ENCODE assay signal across 27 cellular contexts in genomic region chr10:13698217-13698616, GRCh38.
DNase-seq lines count a peak whose midpoint lies in the region; ATAC-seq and TF ChIP-seq lines count a peak whose summit lies in the region.
"Had no signal": no experiment of that assay in that cellular context is flagged by ENCODE, and none has a peak within 500 bp of the region (broad histone marks: within the 10 kb centered on the region; RNA-seq: fewer than 3 reads in every experiment).

No MANE protein-coding gene starts in this region.

- H3K4me2 ChIP-seq in osteoblast (ENCODE audit: insufficient read depth, low read length), result no peak overlapping the region

- no peaks in the 10 kb centered on the region for H3K27me3 ChIP-seq in osteoblast (ENCODE audit: insufficient read depth, low read length)
- H3K27me3 ChIP-seq: body of pancreas, esophagus squamous epithelium, gastroesophageal sphincter, ovary, SJSA1 had no signal

- TF ChIP-seq POLR2A in lower leg skin (IDR thresholded peaks at IDR 0.05), result no peak

- DNase-seq in Right ventricle myocardium inferior (ENCODE audit: missing footprints), result no peak
- no peak for DNase-seq in cardiac septum (ENCODE audit: low spot score)
- no peak for DNase-seq in Right ventricle myocardium superior
- no peak for DNase-seq in osteoblast (ENCODE audit: insufficient read length, low spot score, missing footprints)
- DNase-seq in CD14-positive monocyte (ENCODE audit: low spot score), result no peak
- DNase-seq in NAMALWA (ENCODE audit: low spot score), result no peak
- no peak for DNase-seq in lower leg skin (ENCODE audit: low spot score in 2 of 2)
- DNase-seq: activated CD4-positive, alpha-beta T cell treated with anti-CD3 and anti-CD28 coated beads, Interleukin-2, amount 10 ng/mL, durations not matched to agents 7 days and 5 days; activated naive CD8-positive, alpha-beta T cell treated with anti-CD3 and anti-CD28 coated beads for 36 hours; body of pancreas; effector memory CD4-positive, alpha-beta T cell; esophagus squamous epithelium; GOT3; Kasumi-1; kidney; naive thymus-derived CD4-positive, alpha-beta T cell; NCI-H1092 treated with DMSO at 0.1 percent for 48 hours; NCI-H2029 treated with DMSO at 0.1 percent for 48 hours; NCI-H446 treated with DMSO at 0.1 percent for 48 hours; OCI-M1; ovary; stimulated activated CD4-positive, alpha-beta T cell treated with anti-CD3 and anti-CD28 coated beads, Interleukin-1b, Interleukin-23, amount 100 ng/mL, for 48 hours; T-helper 17 cell had no signal

- peaks cover 92% of the 10 kb centered on the region for H3K36me3 ChIP-seq in osteoblast (ENCODE audit: insufficient read depth, low read length)
- H3K36me3 ChIP-seq: ovary had no signal

- TF ChIP-seq CTCF in osteoblast (IDR thresholded peaks at IDR 0.05; ENCODE audit: extremely low read depth, low read depth, low read length) (no peak), CD14-positive monocyte (IDR thresholded peaks at IDR 0.05) (no peak), lower leg skin (IDR thresholded peaks at IDR 0.05) (no peak)

- H3K27me3 Mint-ChIP-seq in CD14-positive monocyte (ENCODE audit: low read depth in 3 of 3), result peaks cover 0 to 2% (median 2%) of the 10 kb centered on the region in 3 donors
- H3K27me3 Mint-ChIP-seq: activated CD4-positive, alpha-beta T cell treated with anti-CD3 and anti-CD28 coated beads, Interleukin-2, amount 10 ng/mL, durations not matched to agents 7 days and 5 days had no signal

- peaks cover 13% of the 10 kb centered on the region for H4K20me1 ChIP-seq in osteoblast (ENCODE audit: insufficient read depth, low read length)

- ATAC-seq in Right ventricle myocardium inferior, result peak; percentile 86
- peak; percentile 86 for ATAC-seq in Right ventricle myocardium superior (ENCODE audit: poor library complexity)
- ATAC-seq in HG02970 (IDR thresholded peaks at IDR 0.05; ENCODE audit: low FRiP score, unreplicated experiment), result no peak
- ATAC-seq: body of pancreas; gastroesophageal sphincter; naive thymus-derived CD4-positive, alpha-beta T cell; stimulated activated memory B cell treated with anti-CD40 and anti-IgM and Interleukin-4, amounts not matched to agents 10 μg/mL and 1 μg/mL and 100 μg/mL, for 72 hours; T-helper 17 cell had no signal

- no peak overlapping the region for H3K4me3 Mint-ChIP-seq in CD14-positive monocyte
- H3K4me3 Mint-ChIP-seq: activated CD4-positive, alpha-beta T cell treated with anti-CD3 and anti-CD28 coated beads, Interleukin-2, amount 10 ng/mL, durations not matched to agents 7 days and 5 days; activated naive CD8-positive, alpha-beta T cell treated with anti-CD3 and anti-CD28 coated beads for 36 hours; naive thymus-derived CD4-positive, alpha-beta T cell; stimulated activated memory B cell treated with anti-CD40 and anti-IgM and Interleukin-4, amounts not matched to agents 10 μg/mL and 1 μg/mL and 100 μg/mL, for 72 hours; T-helper 17 cell had no signal

- H3K9me3 Mint-ChIP-seq in CD14-positive monocyte, result no peaks in the 10 kb centered on the region
- H3K9me3 Mint-ChIP-seq: activated CD4-positive, alpha-beta T cell treated with anti-CD3 and anti-CD28 coated beads, Interleukin-2, amount 10 ng/mL, durations not matched to agents 7 days and 5 days; activated naive CD8-positive, alpha-beta T cell treated with anti-CD3 and anti-CD28 coated beads for 36 hours; naive thymus-derived CD4-positive, alpha-beta T cell; stimulated activated memory B cell treated with anti-CD40 and anti-IgM and Interleukin-4, amounts not matched to agents 10 μg/mL and 1 μg/mL and 100 μg/mL, for 72 hours had no signal

- intact Hi-C loops in Right ventricle myocardium inferior (cut with DNase I), result no loop called here
- intact Hi-C loops in cardiac septum (cut with DNase I), result loop anchor here (1.0 kb wide), 1 partner anchor 12 kb away; no protein-coding TSS in a partner anchor
- intact Hi-C loops in Right ventricle myocardium superior (cut with DNase I), result no loop called here
- intact Hi-C loops in CD14-positive monocyte (cut with micrococcal nuclease), result no loop called here
- intact Hi-C loops in lower leg skin (cut with DNase I; ENCODE audit: low total_unique reads), result no loop called here

- WGBS in lower leg skin, 2 donors, result 80 to 81% methylated on average over 6 of the region's 6 CpGs

- H3K36me3 Mint-ChIP-seq in CD14-positive monocyte, result no peaks in the 10 kb centered on the region
- H3K36me3 Mint-ChIP-seq: activated naive CD8-positive, alpha-beta T cell treated with anti-CD3 and anti-CD28 coated beads for 36 hours; stimulated activated memory B cell treated with anti-CD40 and anti-IgM and Interleukin-4, amounts not matched to agents 10 μg/mL and 1 μg/mL and 100 μg/mL, for 72 hours had no signal

- no peak overlapping the region for H2AFZ ChIP-seq in osteoblast (ENCODE audit: low read length)

- no peak overlapping the region for H3K4me3 ChIP-seq in osteoblast (ENCODE audit: insufficient read depth, low read length)
- no peak overlapping the region for H3K4me3 ChIP-seq in lower leg skin (ENCODE audit: low read depth, poor library complexity, severe bottlenecking)
- H3K4me3 ChIP-seq: body of pancreas, esophagus squamous epithelium, gastroesophageal sphincter, ovary, SJSA1 had no signal

- H3K4me1 Mint-ChIP-seq in CD14-positive monocyte, result peaks cover 2% of the 10 kb centered on the region
- H3K4me1 Mint-ChIP-seq: activated CD4-positive, alpha-beta T cell treated with anti-CD3 and anti-CD28 coated beads, Interleukin-2, amount 10 ng/mL, durations not matched to agents 7 days and 5 days; activated naive CD8-positive, alpha-beta T cell treated with anti-CD3 and anti-CD28 coated beads for 36 hours; naive thymus-derived CD4-positive, alpha-beta T cell; stimulated activated memory B cell treated with anti-CD40 and anti-IgM and Interleukin-4, amounts not matched to agents 10 μg/mL and 1 μg/mL and 100 μg/mL, for 72 hours had no signal

- H3K27ac Mint-ChIP-seq in CD14-positive monocyte, result no peak overlapping the region
- H3K27ac Mint-ChIP-seq: activated CD4-positive, alpha-beta T cell treated with anti-CD3 and anti-CD28 coated beads, Interleukin-2, amount 10 ng/mL, durations not matched to agents 7 days and 5 days; activated naive CD8-positive, alpha-beta T cell treated with anti-CD3 and anti-CD28 coated beads for 36 hours; naive thymus-derived CD4-positive, alpha-beta T cell; stimulated activated memory B cell treated with anti-CD40 and anti-IgM and Interleukin-4, amounts not matched to agents 10 μg/mL and 1 μg/mL and 100 μg/mL, for 72 hours; T-helper 17 cell had no signal

- peak overlapping the region; percentile 1 for H3K27ac ChIP-seq in osteoblast (ENCODE audit: low read depth, low read length)
- H3K27ac ChIP-seq: body of pancreas, esophagus squamous epithelium, ovary, SJSA1 had no signal

- H3K79me2 ChIP-seq in osteoblast (ENCODE audit: insufficient read depth, low read length), result peaks cover 68% of the 10 kb centered on the region

- H3K9me3 ChIP-seq in osteoblast (ENCODE audit: low read depth, low read length), result no peaks in the 10 kb centered on the region
- H3K9me3 ChIP-seq: body of pancreas, esophagus squamous epithelium, gastroesophageal sphincter, ovary, SJSA1 had no signal

- H3K4me1 ChIP-seq in osteoblast (ENCODE audit: insufficient read depth, low read length), result peaks cover 7% of the 10 kb centered on the region
- H3K4me1 ChIP-seq: body of pancreas, SJSA1 had no signal
